11 cellular contexts compared by ENCODE assay signal in the genomic region with DNA sequence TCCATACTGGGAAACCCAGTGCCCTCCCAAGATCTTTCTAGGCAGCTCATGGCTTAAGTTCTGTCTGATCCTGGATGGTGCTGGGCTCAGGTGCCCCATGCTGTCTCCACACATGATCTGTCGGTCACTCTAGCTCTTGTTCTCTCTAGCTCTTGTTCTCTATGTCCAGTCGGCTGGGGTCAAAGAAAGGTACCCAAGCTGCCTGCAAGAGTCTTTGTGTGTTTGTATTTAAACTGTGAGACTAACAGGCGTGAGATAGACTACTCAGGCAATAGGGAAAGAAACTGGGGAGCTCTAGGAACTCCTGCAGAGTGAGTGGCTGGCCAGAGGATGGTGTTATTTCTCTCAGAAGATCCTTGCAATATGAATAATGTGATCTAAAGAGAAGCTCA. TPM values are rescaled to one million over a fixed set of nuclear protein-coding genes. Genes with fewer than 3 reads are reported as not detected.
DNase-seq lines count a peak whose midpoint lies in the region; ATAC-seq and TF ChIP-seq lines count a peak whose summit lies in the region.
"Had no signal": no experiment of that assay in that cellular context is flagged by ENCODE, and none has a peak within 500 bp of the region (broad histone marks: within the 10 kb centered on the region; RNA-seq: fewer than 3 reads in every experiment).

No MANE protein-coding gene starts in this region.

- H3K23ac ChIP-seq in H9 (ENCODE audit: insufficient read length, low read depth, low read length) = no peak overlapping the region

- H4K5ac ChIP-seq in H9 (ENCODE audit: insufficient read length, low read depth, low read length) = no peak overlapping the region

- H3K23me2 ChIP-seq in H9 (ENCODE audit: insufficient read length, low read depth, low read length, poor library complexity, severe bottlenecking) = no peaks in the 10 kb centered on the region

- H3K4me3 Mint-ChIP-seq in H9 = no peak overlapping the region
- H3K4me3 Mint-ChIP-seq: dendritic cell treated with granulocyte-macrophage colony-stimulating factor and Interleukin-4, amounts not matched to agents 40 ng/mL and 50 ng/mL, for 4 days had no signal

- ATAC-seq in HG03520 (IDR thresholded peaks at IDR 0.05; ENCODE audit: unreplicated experiment) (no peak), HG02885 (IDR thresholded peaks at IDR 0.05; ENCODE audit: poor library complexity, unreplicated experiment) (no peak)

- H3K4me3 ChIP-seq in Loucy (ENCODE audit: low read length, poor library complexity, severe bottlenecking) (no peak overlapping the region), hepatocyte (no peak overlapping the region)
- H3K4me3 ChIP-seq: mucosa of descending colon, right atrium auricular region had no signal

- H2BK20ac ChIP-seq in H9 (ENCODE audit: low read depth, low read length, poor library complexity, severe bottlenecking) = no peak overlapping the region

- H3K4me2 ChIP-seq in Loucy (ENCODE audit: low read depth, low read length, poor library complexity, severe bottlenecking) (no peak overlapping the region), hepatocyte (no peak overlapping the region), H9 (ENCODE audit: insufficient read depth, insufficient read length, low read length) (no peak overlapping the region)
- H3K4me2 ChIP-seq: KMS-11 had no signal

- H3K27me3 Mint-ChIP-seq in H9 (ENCODE audit: low read depth) = no peaks in the 10 kb centered on the region; the same call in none of the 2 replicates
- H3K27me3 Mint-ChIP-seq: dendritic cell treated with granulocyte-macrophage colony-stimulating factor and Interleukin-4, amounts not matched to agents 40 ng/mL and 50 ng/mL, for 4 days had no signal

- H3K4ac ChIP-seq in H9 (ENCODE audit: low read depth, low read length) = no peak overlapping the region

- no peaks in the 10 kb centered on the region for H3K27me3 ChIP-seq in Loucy (ENCODE audit: insufficient read depth, low read length, poor library complexity, severe bottlenecking)
- no peaks in the 10 kb centered on the region for H3K27me3 ChIP-seq in hepatocyte
- H3K27me3 ChIP-seq in H9 (ENCODE audit: insufficient read depth, low read length) = no peaks in the 10 kb centered on the region
- H3K27me3 ChIP-seq: right atrium auricular region had no signal

- H2AFZ ChIP-seq in Loucy (ENCODE audit: low read length) (peak overlapping the region; percentile 82), hepatocyte (peak overlapping the region; percentile 6), H9 (ENCODE audit: low read length) (no peak overlapping the region)

- no peaks in the 10 kb centered on the region for H3K4me1 ChIP-seq in Loucy (ENCODE audit: insufficient read depth, low read length, poor library complexity, severe bottlenecking)
- no peaks in the 10 kb centered on the region for H3K4me1 ChIP-seq in hepatocyte (ENCODE audit: insufficient read depth)
- no peaks in the 10 kb centered on the region for H3K4me1 ChIP-seq in H9 (ENCODE audit: insufficient read depth, low read length)
- H3K4me1 ChIP-seq: right atrium auricular region had no signal

- H3K36me3 ChIP-seq in Loucy (ENCODE audit: insufficient read depth, low read length) (no peaks in the 10 kb centered on the region), hepatocyte (replicated peaks; ENCODE audit: insufficient read depth, low read depth) (no peaks in the 10 kb centered on the region)
- H3K36me3 ChIP-seq: right atrium auricular region had no signal

- WGBS in hepatocyte (ENCODE audit: low lambda C conversion rate, missing lambda C conversion rate) = 69% methylated on average over 3 of the region's 3 CpGs
- no CpG with 5 or more reads among the region's 3 CpGs for WGBS in H9 (ENCODE audit: extremely low coverage, insufficient read length, low lambda C conversion rate)

- TF ChIP-seq CTCF in Loucy (conservative IDR thresholded peaks at IDR 0.05; ENCODE audit: low read length) = no peak
- TF ChIP-seq CTCF in hepatocyte (IDR thresholded peaks at IDR 0.05; ENCODE audit: poor library complexity) = peak; percentile 20
- TF ChIP-seq CTCF in H9 (conservative IDR thresholded peaks at IDR 0.05) = no peak

- no peak overlapping the region for H2AK5ac ChIP-seq in H9 (ENCODE audit: insufficient read length, low read length)

- H2BK120ac ChIP-seq in H9 (ENCODE audit: low read depth, low read length, poor library complexity, severe bottlenecking) = no peak overlapping the region

- peak; percentile 47 for DNase-seq in SK-MEL-5 (ENCODE audit: low read depth, low spot score)
- peak; percentile 12 for DNase-seq in hepatocyte (ENCODE audit: low spot score)
- peak; percentile 5 for DNase-seq in pons (ENCODE audit: low spot score)
- DNase-seq in H9 = no peak

- no peak overlapping the region for H3T11ph ChIP-seq in H9 (ENCODE audit: low read length)

- H3K9ac ChIP-seq in Loucy (ENCODE audit: low read depth, low read length, poor library complexity, severe bottlenecking) (no peak overlapping the region), H9 (ENCODE audit: extremely low read depth, insufficient read length, low read length) (no peak overlapping the region)
- H3K9ac ChIP-seq: KMS-11 had no signal

- in situ Hi-C loops in SK-MEL-5 (cut with HindIII; ENCODE audit: low pct_unique_long_range_greater_than_20kb, low sequenced_read_pairs) = no loop called here

- H3K56ac ChIP-seq in H9 (ENCODE audit: insufficient read length, low read depth, low read length) = no peak overlapping the region

- H3K79me2 ChIP-seq in Loucy (ENCODE audit: insufficient read depth, low read length) (no peaks in the 10 kb centered on the region), hepatocyte (no peaks in the 10 kb centered on the region), H9 (ENCODE audit: insufficient read depth, low read length) (no peaks in the 10 kb centered on the region)

- no peak overlapping the region for H4K8ac ChIP-seq in H9 (replicated peaks; ENCODE audit: insufficient read length, low read depth, low read length)

- no peak overlapping the region for H2BK12ac ChIP-seq in H9 (ENCODE audit: insufficient read length, low read depth, low read length)

- H3F3A ChIP-seq in Loucy (ENCODE audit: low read depth) = no peaks in the 10 kb centered on the region

- no peaks in the 10 kb centered on the region for H3K9me3 Mint-ChIP-seq in H9
- H3K9me3 Mint-ChIP-seq: dendritic cell treated with granulocyte-macrophage colony-stimulating factor and Interleukin-4, amounts not matched to agents 40 ng/mL and 50 ng/mL, for 4 days had no signal

- H3K9me3 ChIP-seq in Loucy (ENCODE audit: insufficient read depth, low read depth, low read length) (no peaks in the 10 kb centered on the region), hepatocyte (ENCODE audit: low read depth) (no peaks in the 10 kb centered on the region), H9 (ENCODE audit: control insufficient read depth, low read depth, low read length) (no peaks in the 10 kb centered on the region)
- H3K9me3 ChIP-seq: mucosa of descending colon, right atrium auricular region had no signal

- H3K36me3 Mint-ChIP-seq in H9 (ENCODE audit: insufficient read depth in 1 of 3, low read depth in 3 of 3) = no peaks in the 10 kb centered on the region

- no peaks in the 10 kb centered on the region for H3K79me1 ChIP-seq in H9 (ENCODE audit: insufficient read depth, low read depth, low read length, poor library complexity, severe bottlenecking)

- H4K91ac ChIP-seq in H9 (ENCODE audit: insufficient read length, low read depth, low read length) = no peak overlapping the region

- H3K14ac ChIP-seq in H9 (ENCODE audit: insufficient read depth, low read length) = no peak overlapping the region

- H3K9me2 ChIP-seq in Loucy (replicated peaks; ENCODE audit: low read depth, low read length) (no peaks in the 10 kb centered on the region), hepatocyte (replicated peaks; ENCODE audit: insufficient read depth) (no peaks in the 10 kb centered on the region)

- no peak overlapping the region for H3K27ac ChIP-seq in hepatocyte
- no peak overlapping the region for H3K27ac ChIP-seq in H9 (ENCODE audit: insufficient read length, low read depth, low read length)
- H3K27ac ChIP-seq: KMS-11, right atrium auricular region had no signal

- H4K20me1 ChIP-seq in Loucy (ENCODE audit: insufficient read depth, low read length, poor library complexity, severe bottlenecking) = no peaks in the 10 kb centered on the region
- no peaks in the 10 kb centered on the region for H4K20me1 ChIP-seq in hepatocyte (ENCODE audit: insufficient read depth, poor library complexity, severe bottlenecking)
- H4K20me1 ChIP-seq in H9 (ENCODE audit: control insufficient read depth, insufficient read depth, insufficient read length) = no peaks in the 10 kb centered on the region

- H2BK15ac ChIP-seq in H9 (ENCODE audit: low read depth, low read length) = no peak overlapping the region

- H3K27ac Mint-ChIP-seq in H9 = no peak overlapping the region
- H3K27ac Mint-ChIP-seq: dendritic cell treated with granulocyte-macrophage colony-stimulating factor and Interleukin-4, amounts not matched to agents 40 ng/mL and 50 ng/mL, for 4 days had no signal

- H3K18ac ChIP-seq in H9 (ENCODE audit: insufficient read length, low read depth, low read length) = no peak overlapping the region

- peaks cover 4 to 6% of the 10 kb centered on the region in 2 experiments; a peak in 1 of 4 replicates for H3K4me1 Mint-ChIP-seq in H9

- no peak overlapping the region for H2BK5ac ChIP-seq in H9 (ENCODE audit: insufficient read length, low read length)

RNA-seq across cellular contexts. Expression of a gene that starts 40.2 kb away (rescaled TPM):
- 0.08 and 0.29 TPM in 2 replicates for total RNA-seq in SK-MEL-5 (2014; rRNA removed; shearing (Covaris generic))
- 0.07 and 0.16 TPM in 2 replicates for polyA plus RNA-seq in SK-MEL-5 (2015; cell fraction: cytosol; rRNA removed)
- polyA plus RNA-seq in SK-MEL-5 (2015; cell fraction: nucleus; rRNA removed) = not detected in 2 replicates
- 0.27 and 0.52 TPM in 2 replicates for total RNA-seq in hepatocyte
- polyA plus RNA-seq in hepatocyte = 0.80 TPM in 1 of 2 replicates, not detected in the other
- total RNA-seq in H9 (2021) = 1.4 and 1.8 TPM in 2 replicates
